Comparison of ENCODE assay signal across 9 cellular contexts in the genomic region with DNA sequence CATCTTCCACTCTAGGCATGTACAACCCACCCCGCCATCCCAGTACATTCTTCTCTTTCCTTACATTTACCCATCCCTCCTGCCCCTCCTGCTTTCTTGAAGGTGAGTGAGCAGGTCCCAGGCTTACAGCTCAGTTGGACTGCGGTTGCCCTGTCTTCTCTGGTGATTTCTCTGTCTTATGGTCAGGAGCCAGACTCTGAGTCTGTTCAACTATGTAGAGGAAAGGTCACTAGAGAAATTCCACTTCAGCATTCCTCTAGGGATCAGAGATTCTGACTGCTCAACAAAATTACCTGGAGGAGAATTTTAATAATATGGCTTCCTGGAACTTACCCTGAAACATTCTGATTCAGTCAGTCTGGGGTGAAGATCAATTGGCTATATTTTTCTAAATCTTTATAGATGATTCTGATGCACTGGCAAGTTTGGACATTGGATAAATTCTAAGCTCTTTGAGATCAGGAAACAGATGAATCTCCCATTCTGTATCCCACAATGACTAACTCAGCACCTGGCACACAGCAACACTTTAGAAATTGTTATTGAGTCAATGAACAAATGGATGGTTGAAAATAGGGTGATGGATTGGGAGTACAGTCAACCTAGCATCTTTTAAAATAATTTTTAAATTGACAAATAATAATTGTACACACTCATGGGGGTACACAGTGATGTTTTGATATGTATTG.
DNase-seq lines count a peak whose midpoint lies in the region; ATAC-seq, FAIRE-seq and TF ChIP-seq lines count a peak whose summit lies in the region.
"Had no signal": no experiment of that assay in that cellular context is flagged by ENCODE, and none has a peak within 500 bp of the region (broad histone marks: within the 10 kb centered on the region; RNA-seq: fewer than 3 reads in every experiment).

No MANE protein-coding gene starts in this region.

- no peaks in the 10 kb centered on the region for H3K9me3 ChIP-seq in right atrium auricular region
- H3K9me3 ChIP-seq in adrenal gland (replicated peaks in 1 of 3): no peaks in the 10 kb centered on the region
- H3K9me3 ChIP-seq in keratinocyte (ENCODE audit: control insufficient read depth, low read depth, low read length): no peaks in the 10 kb centered on the region
- no peaks in the 10 kb centered on the region for H3K9me3 ChIP-seq in vagina
- H3K9me3 ChIP-seq in Peyer's patch: no peaks in the 10 kb centered on the region

- H3K79me2 ChIP-seq in keratinocyte (ENCODE audit: control insufficient read depth, insufficient read depth, low read length): no peaks in the 10 kb centered on the region

- no peak overlapping the region for H2AFZ ChIP-seq in keratinocyte (ENCODE audit: control insufficient read depth, low read length)

- TF ChIP-seq CTCF in right atrium auricular region (IDR thresholded peaks at IDR 0.05): no peak
- TF ChIP-seq CTCF in adrenal gland (IDR thresholded peaks at IDR 0.05): no peak
- TF ChIP-seq CTCF in keratinocyte (optimal IDR thresholded peaks at IDR 0.05 in 1 of 3, IDR thresholded peaks at IDR 0.05 in 1 of 3, conservative IDR thresholded peaks at IDR 0.05 in 1 of 3; ENCODE audit: extremely low read depth in 1 of 3, insufficient read depth in 2 of 3, low read length in 3 of 3): no peak
- TF ChIP-seq CTCF in vagina (IDR thresholded peaks at IDR 0.05): no peak
- TF ChIP-seq CTCF in Peyer's patch (IDR thresholded peaks at IDR 0.05): no peak

- peak overlapping the region; percentile 73 for H3K4me2 ChIP-seq in keratinocyte (ENCODE audit: control insufficient read depth, extremely low read depth, insufficient read depth, low read depth, low read length)

- H3K9me1 ChIP-seq in keratinocyte (ENCODE audit: control insufficient read depth, extremely low read depth, insufficient read depth, low read length): no peaks in the 10 kb centered on the region

- intact Hi-C loops in left cardiac atrium (cut with DNase I) (no loop called here), adrenal gland (cut with DNase I) (no loop called here), vagina (cut with DNase I) (no loop called here)

- H3K27ac ChIP-seq in right atrium auricular region: peak overlapping the region; percentile 31
- peak overlapping the region in 3 of 5 donors; percentile 65 to 96 (median 94) for H3K27ac ChIP-seq in adrenal gland
- H3K27ac ChIP-seq in keratinocyte (ENCODE audit: control insufficient read depth, insufficient read depth, low read length): peak overlapping the region; percentile 98
- peak overlapping the region; percentile 85 for H3K27ac ChIP-seq in vagina
- peak overlapping the region in 1 of 4 donors; percentile 41 for H3K27ac ChIP-seq in Peyer's patch

- peak overlapping the region; percentile 46 for H3K9ac ChIP-seq in keratinocyte (ENCODE audit: control insufficient read depth, extremely low read depth, insufficient read depth, low read length)

- no peak for ATAC-seq in left cardiac atrium

- DNase-seq in right atrium auricular region (ENCODE audit: low spot score): peak; percentile 51
- DNase-seq in left cardiac atrium: no peak
- DNase-seq in adrenal gland: peak in 1 of 7 donors; percentile 21
- no peak for DNase-seq in keratinocyte (ENCODE audit: low read depth, low spot score)
- no peak for DNase-seq in vagina (ENCODE audit: extremely low spot score in 2 of 2)
- no peak for DNase-seq in NCI-H524 treated with DMSO at 0.1 percent for 48 hours (lab: John Stamatoyannopoulos, UW)
- DNase-seq in Peyer's patch: no peak
- DNase-seq in stimulated activated CD4-positive, alpha-beta T cell treated with anti-CD3 and anti-CD28 coated beads, Interleukin-2, amount 100 ng/mL, for 24 hours: no peak
- DNase-seq: T-helper 1 cell had no signal

- H4K20me1 ChIP-seq in keratinocyte (ENCODE audit: control insufficient read depth, extremely low read depth, insufficient read depth, low read length): no peaks in the 10 kb centered on the region

- dilution Hi-C loops in keratinocyte (cut with MboI; ENCODE audit: extremely low pct_ligation_motif_present, low sequenced_read_pairs): no loop called here

- H3K36me3 ChIP-seq in right atrium auricular region (no peaks in the 10 kb centered on the region), adrenal gland (replicated peaks in 1 of 2) (no peaks in the 10 kb centered on the region), keratinocyte (ENCODE audit: control insufficient read depth in 2 of 2, extremely low read depth in 1 of 2, insufficient read depth in 2 of 2, low read length in 2 of 2) (no peaks in the 10 kb centered on the region), vagina (no peaks in the 10 kb centered on the region), Peyer's patch (no peaks in the 10 kb centered on the region)

- no peaks in the 10 kb centered on the region for H3K27me3 ChIP-seq in right atrium auricular region
- H3K27me3 ChIP-seq in adrenal gland: no peaks in the 10 kb centered on the region
- no peaks in the 10 kb centered on the region for H3K27me3 ChIP-seq in keratinocyte (ENCODE audit: control insufficient read depth, extremely low read depth, insufficient read depth, low read length)
- no peaks in the 10 kb centered on the region for H3K27me3 ChIP-seq in vagina
- H3K27me3 ChIP-seq in Peyer's patch: no peaks in the 10 kb centered on the region

- peak; percentile 51 for FAIRE-seq in keratinocyte (lab: Jason Lieb, UNC)

- 80 to 88% (median 85%) methylated on average over 2 of the region's 2 CpGs for WGBS in adrenal gland, 4 donors

- H3K4me1 ChIP-seq in right atrium auricular region (peaks cover 2 to 57% of the 10 kb centered on the region in 2 donors), adrenal gland (replicated peaks in 1 of 2) (peaks cover 28 to 70% of the 10 kb centered on the region in 2 donors), keratinocyte (ENCODE audit: control insufficient read depth, extremely low read depth, insufficient read depth, low read length) (peaks cover 85% of the 10 kb centered on the region), vagina (peaks cover 85% of the 10 kb centered on the region), Peyer's patch (peaks cover under 1 to 31% (median 9%) of the 10 kb centered on the region in 4 donors)

- H3K4me3 ChIP-seq in right atrium auricular region: no peak overlapping the region
- no peak overlapping the region for H3K4me3 ChIP-seq in adrenal gland
- no peak overlapping the region for H3K4me3 ChIP-seq in keratinocyte (ENCODE audit: control insufficient read depth in 2 of 3, extremely low read depth in 1 of 3, insufficient read depth in 2 of 3, low read depth in 1 of 3, low read length in 3 of 3)
- no peak overlapping the region for H3K4me3 ChIP-seq in vagina
- H3K4me3 ChIP-seq in Peyer's patch: no peak overlapping the region

- TF ChIP-seq POLR2A in adrenal gland (IDR thresholded peaks at IDR 0.05) (no peak), vagina (IDR thresholded peaks at IDR 0.05) (no peak), Peyer's patch (IDR thresholded peaks at IDR 0.05) (no peak)
